In the genomic region with DNA sequence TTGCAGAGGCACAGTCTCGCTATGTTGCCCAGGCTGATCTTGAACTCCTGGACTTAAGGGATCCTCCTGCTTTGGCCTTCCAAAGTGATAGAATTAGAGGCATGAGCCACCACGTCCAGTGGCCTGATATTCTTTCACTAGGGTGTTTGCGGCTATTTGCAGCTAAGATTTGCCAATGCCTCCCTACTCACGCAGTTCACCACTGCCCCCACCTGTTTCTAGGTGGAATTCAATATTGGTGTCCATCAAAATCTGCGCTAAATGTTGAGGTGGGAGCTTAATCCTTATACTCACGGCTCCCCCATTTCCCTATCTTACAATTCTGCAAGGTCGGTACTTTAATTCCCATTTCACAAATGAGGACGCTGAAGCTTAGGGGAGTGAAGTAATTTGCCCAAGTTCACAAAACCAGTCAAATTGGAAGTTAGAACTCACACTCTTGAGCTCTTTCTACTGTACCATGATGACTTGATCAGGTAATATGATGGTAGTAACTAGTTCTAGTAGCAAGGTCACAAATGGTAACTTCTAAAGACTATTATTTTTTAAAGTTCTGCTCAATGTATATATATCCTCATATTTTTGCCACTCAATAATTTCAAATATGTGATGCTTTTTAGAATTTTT, we compare ENCODE assay signal across 8 cellular contexts. TPM values are rescaled to one million over a fixed set of nuclear protein-coding genes. Genes with fewer than 3 reads are reported as not detected.
DNase-seq lines count a peak whose midpoint lies in the region; ATAC-seq and TF ChIP-seq lines count a peak whose summit lies in the region.

No MANE protein-coding gene starts in this region.

- H3K4me1 ChIP-seq in hepatocyte (ENCODE audit: insufficient read depth) (no peaks in the 10 kb centered on the region), transverse colon (no peaks in the 10 kb centered on the region)

- DNase-seq in GM06990 (ENCODE audit: extremely low read depth, insufficient read length) = no peak
- DNase-seq in HT1080 (ENCODE audit: low read depth) = peak; percentile 64
- peak; percentile 27 for DNase-seq in RWPE1 (ENCODE audit: low spot score)
- DNase-seq in hepatocyte (ENCODE audit: low spot score) = peak; percentile 65
- DNase-seq in transverse colon = peak; percentile 21
- DNase-seq in stimulated activated CD4-positive, alpha-beta T cell treated with anti-CD3 and anti-CD28 coated beads, Interleukin-4, amount 100 ng/mL, for 1 hour = no peak
- DNase-seq in activated CD4-positive, alpha-beta T cell treated with anti-CD3 and anti-CD28 coated beads for 1 hour = no peak

- TF ChIP-seq CTCF in GM06990 (IDR thresholded peaks at IDR 0.05; ENCODE audit: insufficient read depth, low read length, poor library complexity, severe bottlenecking) = peak; percentile 59
- TF ChIP-seq CTCF in RWPE1 (conservative IDR thresholded peaks at IDR 0.05; ENCODE audit: low read depth) = peak; percentile 52
- TF ChIP-seq CTCF in hepatocyte (IDR thresholded peaks at IDR 0.05; ENCODE audit: poor library complexity) = peak; percentile 64
- peak; percentile 21 to 54 (median 46) for TF ChIP-seq CTCF in transverse colon (IDR thresholded peaks at IDR 0.05)

- no peak overlapping the region for H2AFZ ChIP-seq in hepatocyte

- 43% methylated on average over 8 of the region's 8 CpGs for WGBS in hepatocyte (ENCODE audit: low lambda C conversion rate, missing lambda C conversion rate)
- WGBS in transverse colon (ENCODE audit: low coverage in 1 of 2), 2 donors = 23 to 36% methylated on average over 6 to 8 of the region's 8 CpGs

- H3K4me3 ChIP-seq in GM06990 (replicated peaks; ENCODE audit: low read depth, low read length) = no peak overlapping the region
- H3K4me3 ChIP-seq in hepatocyte = no peak overlapping the region
- no peak overlapping the region for H3K4me3 ChIP-seq in transverse colon

- H3K9me3 ChIP-seq in hepatocyte (ENCODE audit: low read depth) (no peaks in the 10 kb centered on the region), transverse colon (no peaks in the 10 kb centered on the region)

- H3K27me3 ChIP-seq in GM06990 (replicated peaks; ENCODE audit: control insufficient read depth, insufficient read depth, low read length) (no peaks in the 10 kb centered on the region), hepatocyte (no peaks in the 10 kb centered on the region), transverse colon (no peaks in the 10 kb centered on the region)

- intact Hi-C loops in transverse colon (cut with DNase I; ENCODE audit: low total_unique reads) = no loop called here

- ATAC-seq in GM18517 (IDR thresholded peaks at IDR 0.05; ENCODE audit: unreplicated experiment) = no peak

- TF ChIP-seq POLR2A in transverse colon (IDR thresholded peaks at IDR 0.05) = no peak

- no peaks in the 10 kb centered on the region for H3K9me2 ChIP-seq in hepatocyte (replicated peaks; ENCODE audit: insufficient read depth)

- CTCF ChIA-PET in RWPE1 (lab: Yijun Ruan, JAX) = interaction anchor here (0.5 to 1.5 kb wide), 12 partner anchors 10 to 1794 kb away, joined by 3 to 8 read pairs (median 3); no protein-coding TSS in a partner anchor

- H3K4me2 ChIP-seq in hepatocyte = no peak overlapping the region

- H3K27ac ChIP-seq in RWPE1 (no peak overlapping the region), hepatocyte (no peak overlapping the region), transverse colon (no peak overlapping the region)

- in situ Hi-C loops in transverse colon (cut with MboI; ENCODE audit: low pct_ligation_motif_present in 1 of 4, low pct_unique_long_range_greater_than_20kb in 1 of 4, low sequenced_read_pairs in 3 of 4) = no loop called here

- no peaks in the 10 kb centered on the region for H3K79me2 ChIP-seq in hepatocyte

- no peak for TF ChIP-seq EP300 in transverse colon (IDR thresholded peaks at IDR 0.05; ENCODE audit: low read depth)

- H3K36me3 ChIP-seq in GM06990 (ENCODE audit: control insufficient read depth, insufficient read depth, low read length) (no peaks in the 10 kb centered on the region), hepatocyte (replicated peaks; ENCODE audit: insufficient read depth, low read depth) (no peaks in the 10 kb centered on the region), transverse colon (no peaks in the 10 kb centered on the region)

- no peaks in the 10 kb centered on the region for H4K20me1 ChIP-seq in hepatocyte (ENCODE audit: insufficient read depth, poor library complexity, severe bottlenecking)

- POLR2A ChIA-PET in RWPE1 (lab: Yijun Ruan, JAX; ENCODE audit: low non-redundant PET) = no interaction called here

RNA-seq across cellular contexts. Expression of a gene that starts 22.1 kb away (rescaled TPM):
- total RNA-seq in HT1080 (2014; rRNA removed; shearing (Covaris generic)) = not detected in 2 replicates
- not detected in 2 replicates for polyA plus RNA-seq in HT1080 (2015; cell fraction: cytosol; rRNA removed)
- not detected in 2 replicates for polyA plus RNA-seq in HT1080 (2015; cell fraction: nucleus; rRNA removed)
- 0.13 and 0.28 TPM in 2 replicates for total RNA-seq in hepatocyte
- polyA plus RNA-seq in hepatocyte = 1.5 and 2.1 TPM in 2 replicates
- total RNA-seq in transverse colon = not detected

RNA-seq across cellular contexts. Expression of a gene that starts 27.3 kb away (rescaled TPM):
- 13.9 and 15.9 TPM in 2 replicates for total RNA-seq in HT1080 (2014; rRNA removed; shearing (Covaris generic))
- 12.5 and 12.7 TPM in 2 replicates for polyA plus RNA-seq in HT1080 (2015; cell fraction: cytosol; rRNA removed)
- 17.5 and 19.4 TPM in 2 replicates for polyA plus RNA-seq in HT1080 (2015; cell fraction: nucleus; rRNA removed)
- total RNA-seq in hepatocyte (1.1 and 1.6 TPM in 2 replicates), transverse colon (1 to 10 TPM in 3 of 4 donors, not detected in 1; 2.4 to 4.9 (median 4.6) TPM)
- 1.1 and 1.5 TPM in 2 replicates for polyA plus RNA-seq in hepatocyte

Comparison
In these comparisons a context has a peak if more than half of its experiments do, and no peak if none do; other contexts are left out.
1. DNase-seq: peak in HT1080 (single experiment), RWPE1 (single experiment), hepatocyte (single experiment) and transverse colon (single experiment); none in GM06990 (single experiment), stimulated activated CD4-positive, alpha-beta T cell treated with anti-CD3 and anti-CD28 coated beads, Interleukin-4, amount 100 ng/mL, for 1 hour (single experiment) and activated CD4-positive, alpha-beta T cell treated with anti-CD3 and anti-CD28 coated beads for 1 hour (single experiment).
2. Peak in every context shown above with its lines, with median percentiles within 50 percentile points of each other: CTCF ChIP-seq.